18 cellular contexts compared by ENCODE assay signal in genomic region chr10:633279-634245, GRCh38. TPM values are rescaled to one million over a fixed set of nuclear protein-coding genes. Genes with fewer than 3 reads are reported as not detected.
DNase-seq lines count a peak whose midpoint lies in the region; ATAC-seq and TF ChIP-seq lines count a peak whose summit lies in the region.
"Had no signal": no experiment of that assay in that cellular context is flagged by ENCODE, and none has a peak within 500 bp of the region (broad histone marks: within the 10 kb centered on the region; RNA-seq: fewer than 3 reads in every experiment).

No MANE protein-coding gene starts in this region.

- no peak overlapping the region for H3K4me2 ChIP-seq in osteoblast (ENCODE audit: insufficient read depth, low read length)

- H2AFZ ChIP-seq in osteoblast (ENCODE audit: low read length), result no peak overlapping the region

- no peaks in the 10 kb centered on the region for H3K9me3 ChIP-seq in osteoblast (ENCODE audit: low read depth, low read length)
- H3K9me3 ChIP-seq: ovary, SJSA1 had no signal

- TF ChIP-seq CTCF in osteoblast (IDR thresholded peaks at IDR 0.05; ENCODE audit: extremely low read depth, low read depth, low read length), result no peak
- no peak for TF ChIP-seq CTCF in type B pancreatic cell (conservative IDR thresholded peaks at IDR 0.05)

- H3K4me1 Mint-ChIP-seq in type B pancreatic cell (ENCODE audit: unreplicated experiment), result peaks cover 27% of the 10 kb centered on the region

- H3K4me3 ChIP-seq in osteoblast (ENCODE audit: insufficient read depth, low read length), result no peak overlapping the region
- H3K4me3 ChIP-seq: lung, ovary, SJSA1 had no signal

- no peak for DNase-seq in Right ventricle myocardium superior
- peak; percentile 73 for DNase-seq in osteoblast (ENCODE audit: insufficient read length, low spot score, missing footprints)
- DNase-seq in type B pancreatic cell (ENCODE audit: extremely low spot score, unreplicated experiment), result no peak
- DNase-seq in activated CD4-positive, CD25-positive, alpha-beta regulatory T cell treated with anti-CD3 and anti-CD28 coated beads, Interleukin-2, amount 50 U/mL, for 72 hours, result no peak
- DNase-seq in HCEC 1CT, result no peak
- DNase-seq: activated T-cell treated with anti-CD3 and anti-CD28 coated beads, Interleukin-2, amount 50 U/mL, for 24 hours; CD4-positive, CD25-positive, alpha-beta regulatory T cell; GDM1; NCI-H187; NCI-H82; stimulated activated CD4-positive, alpha-beta T cell treated with anti-CD3 and anti-CD28 coated beads, Interleukin-4, amount 100 ng/mL, for 1 hour; stimulated activated naive B cell treated with anti-CD40 and anti-IgM and Interleukin-4, amounts not matched to agents 10 μg/mL and 1 μg/mL and 100 μg/mL, for 72 hours; WERI-Rb-1 had no signal

- intact Hi-C loops in Right ventricle myocardium superior (cut with DNase I), result no loop called here

- H3K27ac ChIP-seq in osteoblast (ENCODE audit: low read depth, low read length), result no peak overlapping the region
- H3K27ac ChIP-seq: ovary, SJSA1, WERI-Rb-1 had no signal

- peaks cover 53% of the 10 kb centered on the region for H4K20me1 ChIP-seq in osteoblast (ENCODE audit: insufficient read depth, low read length)

- H3K27me3 Mint-ChIP-seq in type B pancreatic cell, result no peaks in the 10 kb centered on the region

- H3K4me1 ChIP-seq in osteoblast (ENCODE audit: insufficient read depth, low read length), result no peaks in the 10 kb centered on the region
- H3K4me1 ChIP-seq: SJSA1 had no signal

- H3K79me2 ChIP-seq in osteoblast (ENCODE audit: insufficient read depth, low read length), result peaks cover 94% of the 10 kb centered on the region

- ATAC-seq in SK-N-SH treated with all-trans-retinoic acid at 6 μM for 48 hours (peak; percentile 55; the same call in 2 of the 3 replicates), Right ventricle myocardium superior (ENCODE audit: poor library complexity) (peak; percentile 36), HG02642 (IDR thresholded peaks at IDR 0.05; ENCODE audit: poor library complexity, unreplicated experiment) (no peak)
- ATAC-seq: stimulated activated naive B cell treated with anti-CD40 and anti-IgM and Interleukin-4, amounts not matched to agents 10 μg/mL and 1 μg/mL and 100 μg/mL, for 72 hours had no signal

- H3K4me3 Mint-ChIP-seq in type B pancreatic cell, result no peak overlapping the region
- H3K4me3 Mint-ChIP-seq: activated T-cell treated with anti-CD3 and anti-CD28 coated beads, Interleukin-2, amount 50 U/mL, for 24 hours; CD4-positive, CD25-positive, alpha-beta regulatory T cell; stimulated activated naive B cell treated with anti-CD40 and anti-IgM and Interleukin-4, amounts not matched to agents 10 μg/mL and 1 μg/mL and 100 μg/mL, for 72 hours had no signal

- H3K9me3 Mint-ChIP-seq in type B pancreatic cell, result no peaks in the 10 kb centered on the region
- H3K9me3 Mint-ChIP-seq: activated T-cell treated with anti-CD3 and anti-CD28 coated beads, Interleukin-2, amount 50 U/mL, for 24 hours; stimulated activated naive B cell treated with anti-CD40 and anti-IgM and Interleukin-4, amounts not matched to agents 10 μg/mL and 1 μg/mL and 100 μg/mL, for 72 hours had no signal

- peak overlapping the region; percentile 16 for H3K27ac Mint-ChIP-seq in type B pancreatic cell
- H3K27ac Mint-ChIP-seq: activated T-cell treated with anti-CD3 and anti-CD28 coated beads, Interleukin-2, amount 50 U/mL, for 24 hours; CD4-positive, CD25-positive, alpha-beta regulatory T cell; stimulated activated naive B cell treated with anti-CD40 and anti-IgM and Interleukin-4, amounts not matched to agents 10 μg/mL and 1 μg/mL and 100 μg/mL, for 72 hours had no signal

- H3K27me3 ChIP-seq in osteoblast (ENCODE audit: insufficient read depth, low read length), result no peaks in the 10 kb centered on the region
- H3K27me3 ChIP-seq: ovary, SJSA1 had no signal

- peaks cover 17% of the 10 kb centered on the region for H3K36me3 Mint-ChIP-seq in type B pancreatic cell
- H3K36me3 Mint-ChIP-seq: CD4-positive, CD25-positive, alpha-beta regulatory T cell; stimulated activated naive B cell treated with anti-CD40 and anti-IgM and Interleukin-4, amounts not matched to agents 10 μg/mL and 1 μg/mL and 100 μg/mL, for 72 hours had no signal

- peaks cover 6% of the 10 kb centered on the region for H3K36me3 ChIP-seq in osteoblast (ENCODE audit: insufficient read depth, low read length)
- H3K36me3 ChIP-seq: ovary, WERI-Rb-1 had no signal

TF ChIP-seq in SK-N-SH treated with all-trans-retinoic acid at 6 μM for 48 hours, 23 proteins besides CTCF, POLR2A, EP300 and RAD21:
- no peak for TF ChIP-seq CREB5 (CRISPR knock-in tag; IDR thresholded peaks at IDR 0.05; ENCODE audit: low read depth)
- TF ChIP-seq PATZ1 (CRISPR knock-in tag; IDR thresholded peaks at IDR 0.05; ENCODE audit: borderline replicate concordance), result no peak
- TF ChIP-seq SNAI2 (CRISPR knock-in tag; IDR thresholded peaks at IDR 0.05), result no peak
- TF ChIP-seq ARNTL (CRISPR knock-in tag; IDR thresholded peaks at IDR 0.05; ENCODE audit: borderline replicate concordance, low read depth), result no peak
- no peak for TF ChIP-seq CSRNP3 (CRISPR knock-in tag; IDR thresholded peaks at IDR 0.05)

RNA-seq across cellular contexts. Expression of gene DIP2C, which starts 55.9 kb away (rescaled TPM):
- 29.1 TPM for total RNA-seq in Right ventricle myocardium superior
- total RNA-seq in osteoblast, result 32.4 and 36.9 TPM in 2 replicates
- total RNA-seq in type B pancreatic cell (ENCODE audit: low replicate concordance), result 22.6 and 23.1 TPM in 2 replicates
